Comparison of ENCODE assay signal across 31 cellular contexts in the genomic region with DNA sequence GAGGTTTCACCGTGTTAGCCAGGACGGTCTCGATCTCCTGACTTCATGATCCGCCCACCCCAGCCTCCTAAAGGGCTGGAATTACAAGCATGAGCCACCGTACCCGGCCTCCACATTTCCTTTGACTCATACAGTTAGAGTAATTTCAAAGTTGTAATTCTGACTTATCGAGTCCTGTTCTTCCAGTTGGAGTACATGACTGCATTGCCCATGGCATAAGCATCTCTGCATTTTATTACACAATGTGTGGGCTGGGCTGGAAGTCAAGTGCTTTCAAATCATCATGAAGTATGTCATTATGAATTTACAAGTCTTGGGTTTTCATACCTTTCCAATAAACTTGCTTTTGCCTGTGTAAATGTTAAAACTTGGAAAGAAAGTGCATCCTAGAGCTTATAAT.
"Had no signal": no experiment of that assay in that cellular context is flagged by ENCODE, and none has a peak within 500 bp of the region (broad histone marks: within the 10 kb centered on the region; RNA-seq: fewer than 3 reads in every experiment).

No MANE protein-coding gene starts in this region.

- H3K9me3 ChIP-seq: heart left ventricle, left ventricle myocardium inferior, psoas muscle, sigmoid colon had no signal

- H3K4me1 ChIP-seq: heart left ventricle, left ventricle myocardium inferior, neural progenitor cell, parathyroid adenoma, psoas muscle, sigmoid colon had no signal

- H3K9me3 Mint-ChIP-seq: activated naive CD4-positive, alpha-beta T cell treated with anti-CD3 and anti-CD28 coated beads, Interleukin-2, amount 50 U/mL, for 24 hours; WTC11 had no signal

- H3K4me3 Mint-ChIP-seq: activated CD8-positive, alpha-beta T cell treated with anti-CD3 and anti-CD28 coated beads for 36 hours; activated naive CD4-positive, alpha-beta T cell treated with anti-CD3 and anti-CD28 coated beads, Interleukin-2, amount 50 U/mL, for 24 hours; activated naive CD8-positive, alpha-beta T cell treated with anti-CD3 and anti-CD28 coated beads, Interleukin-2, amount 50 U/mL, for 24 hours; activated T-cell treated with anti-CD3 and anti-CD28 coated beads, Interleukin-2, amount 50 U/mL, for 4 hours; activated T-helper 17 cell treated with anti-CD3 and anti-CD28 coated beads, Interleukin-2, amount 50 U/mL, for 72 hours; natural killer cell; neural progenitor cell; stimulated activated memory B cell treated with anti-CD40 and anti-IgM and Interleukin-4, amounts not matched to agents 10 μg/mL and 1 μg/mL and 100 μg/mL, for 72 hours; stimulated activated naive CD8-positive, alpha-beta T cell treated with anti-CD3 and anti-CD28 coated beads, Interleukin-15, amount 100 ng/mL, for 72 hours; T-helper 17 cell; WTC11 had no signal

- H3K4me2 ChIP-seq: neural progenitor cell had no signal

- ATAC-seq: activated CD8-positive, alpha-beta T cell treated with anti-CD3 and anti-CD28 coated beads for 36 hours; activated naive CD8-positive, alpha-beta T cell treated with anti-CD3 and anti-CD28 coated beads, Interleukin-2, amount 50 U/mL, for 24 hours; activated T-cell treated with anti-CD3 and anti-CD28 coated beads, Interleukin-2, amount 50 U/mL, for 4 hours; activated T-helper 17 cell treated with anti-CD3 and anti-CD28 coated beads, Interleukin-2, amount 50 U/mL, for 72 hours; heart left ventricle; natural killer cell; psoas muscle; stimulated activated memory B cell treated with anti-CD40 and anti-IgM and Interleukin-4, amounts not matched to agents 10 μg/mL and 1 μg/mL and 100 μg/mL, for 72 hours; stimulated activated naive CD8-positive, alpha-beta T cell treated with anti-CD3 and anti-CD28 coated beads, Interleukin-15, amount 100 ng/mL, for 72 hours; T-helper 17 cell; WTC11 had no signal

- FAIRE-seq: colon, endometrium, small intestine had no signal

- H3K27me3 Mint-ChIP-seq: activated CD8-positive, alpha-beta T cell treated with anti-CD3 and anti-CD28 coated beads for 36 hours; activated naive CD4-positive, alpha-beta T cell treated with anti-CD3 and anti-CD28 coated beads, Interleukin-2, amount 50 U/mL, for 24 hours; activated naive CD8-positive, alpha-beta T cell treated with anti-CD3 and anti-CD28 coated beads, Interleukin-2, amount 50 U/mL, for 24 hours; activated T-helper 17 cell treated with anti-CD3 and anti-CD28 coated beads, Interleukin-2, amount 50 U/mL, for 72 hours; stimulated activated memory B cell treated with anti-CD40 and anti-IgM and Interleukin-4, amounts not matched to agents 10 μg/mL and 1 μg/mL and 100 μg/mL, for 72 hours; stimulated activated naive CD8-positive, alpha-beta T cell treated with anti-CD3 and anti-CD28 coated beads, Interleukin-15, amount 100 ng/mL, for 72 hours; T-helper 17 cell had no signal

- H3K36me3 ChIP-seq: heart left ventricle, left ventricle myocardium inferior, neural progenitor cell, sigmoid colon had no signal

- H3K36me3 Mint-ChIP-seq: activated naive CD4-positive, alpha-beta T cell treated with anti-CD3 and anti-CD28 coated beads, Interleukin-2, amount 50 U/mL, for 24 hours; natural killer cell; neural progenitor cell; stimulated activated memory B cell treated with anti-CD40 and anti-IgM and Interleukin-4, amounts not matched to agents 10 μg/mL and 1 μg/mL and 100 μg/mL, for 72 hours; WTC11 had no signal

- H3K4me3 ChIP-seq: heart left ventricle, left ventricle myocardium inferior, lung, neural progenitor cell, psoas muscle, sigmoid colon had no signal

- H3K79me2 ChIP-seq: parathyroid adenoma had no signal

- H2AFZ ChIP-seq: neural progenitor cell, parathyroid adenoma had no signal

- H3K4me1 Mint-ChIP-seq: activated naive CD4-positive, alpha-beta T cell treated with anti-CD3 and anti-CD28 coated beads, Interleukin-2, amount 50 U/mL, for 24 hours; activated naive CD8-positive, alpha-beta T cell treated with anti-CD3 and anti-CD28 coated beads, Interleukin-2, amount 50 U/mL, for 24 hours; activated T-helper 17 cell treated with anti-CD3 and anti-CD28 coated beads, Interleukin-2, amount 50 U/mL, for 72 hours; natural killer cell; stimulated activated memory B cell treated with anti-CD40 and anti-IgM and Interleukin-4, amounts not matched to agents 10 μg/mL and 1 μg/mL and 100 μg/mL, for 72 hours; stimulated activated naive CD8-positive, alpha-beta T cell treated with anti-CD3 and anti-CD28 coated beads, Interleukin-15, amount 100 ng/mL, for 72 hours; T-helper 17 cell had no signal

- H3K27ac Mint-ChIP-seq: activated CD8-positive, alpha-beta T cell treated with anti-CD3 and anti-CD28 coated beads for 36 hours; activated naive CD4-positive, alpha-beta T cell treated with anti-CD3 and anti-CD28 coated beads, Interleukin-2, amount 50 U/mL, for 24 hours; activated naive CD8-positive, alpha-beta T cell treated with anti-CD3 and anti-CD28 coated beads, Interleukin-2, amount 50 U/mL, for 24 hours; activated T-helper 17 cell treated with anti-CD3 and anti-CD28 coated beads, Interleukin-2, amount 50 U/mL, for 72 hours; natural killer cell; neural progenitor cell; stimulated activated memory B cell treated with anti-CD40 and anti-IgM and Interleukin-4, amounts not matched to agents 10 μg/mL and 1 μg/mL and 100 μg/mL, for 72 hours; stimulated activated naive CD8-positive, alpha-beta T cell treated with anti-CD3 and anti-CD28 coated beads, Interleukin-15, amount 100 ng/mL, for 72 hours; T-helper 17 cell; WTC11 had no signal

- H3K9ac ChIP-seq: neural progenitor cell, parathyroid adenoma had no signal

- DNase-seq: activated CD4-positive, alpha-beta T cell treated with anti-CD3 and anti-CD28 coated beads for 1 hour; activated CD4-positive, alpha-beta T cell treated with anti-CD3 and anti-CD28 coated beads, Interleukin-2, amount 50 U/mL, for 1 hour; activated CD8-positive, alpha-beta T cell treated with anti-CD3 and anti-CD28 coated beads for 36 hours; activated naive CD8-positive, alpha-beta T cell treated with anti-CD3 and anti-CD28 coated beads, Interleukin-2, amount 50 U/mL, for 24 hours; activated T-cell treated with anti-CD3 and anti-CD28 coated beads, Interleukin-2, amount 50 U/mL, for 4 hours; effector CD8-positive, alpha-beta T cell; erythroblast; foreskin fibroblast; heart left ventricle; left ventricle myocardium inferior; mesendoderm; natural killer cell; occipital lobe; psoas muscle; sigmoid colon; small intestine; stimulated activated CD4-positive, alpha-beta T cell treated with anti-CD3 and anti-CD28 coated beads, Interleukin-4, amount 100 ng/mL, for 4 hours; stimulated activated CD8-positive, alpha-beta memory T cell treated with anti-CD3 and anti-CD28 coated beads, Interleukin-4, amount 100 ng/mL, for 48 hours; stimulated activated naive CD8-positive, alpha-beta T cell treated with anti-CD3 and anti-CD28 coated beads, Interleukin-15, amount 100 ng/mL, for 72 hours; substantia nigra; T-helper 17 cell; T1000 had no signal

- H3K27ac ChIP-seq: heart left ventricle, left ventricle myocardium inferior, neural progenitor cell, parathyroid adenoma, psoas muscle, sigmoid colon had no signal

- H3K27me3 ChIP-seq: heart left ventricle, neural progenitor cell, sigmoid colon had no signal
